ENCODE assay signal across 15 cellular contexts in the genomic region with DNA sequence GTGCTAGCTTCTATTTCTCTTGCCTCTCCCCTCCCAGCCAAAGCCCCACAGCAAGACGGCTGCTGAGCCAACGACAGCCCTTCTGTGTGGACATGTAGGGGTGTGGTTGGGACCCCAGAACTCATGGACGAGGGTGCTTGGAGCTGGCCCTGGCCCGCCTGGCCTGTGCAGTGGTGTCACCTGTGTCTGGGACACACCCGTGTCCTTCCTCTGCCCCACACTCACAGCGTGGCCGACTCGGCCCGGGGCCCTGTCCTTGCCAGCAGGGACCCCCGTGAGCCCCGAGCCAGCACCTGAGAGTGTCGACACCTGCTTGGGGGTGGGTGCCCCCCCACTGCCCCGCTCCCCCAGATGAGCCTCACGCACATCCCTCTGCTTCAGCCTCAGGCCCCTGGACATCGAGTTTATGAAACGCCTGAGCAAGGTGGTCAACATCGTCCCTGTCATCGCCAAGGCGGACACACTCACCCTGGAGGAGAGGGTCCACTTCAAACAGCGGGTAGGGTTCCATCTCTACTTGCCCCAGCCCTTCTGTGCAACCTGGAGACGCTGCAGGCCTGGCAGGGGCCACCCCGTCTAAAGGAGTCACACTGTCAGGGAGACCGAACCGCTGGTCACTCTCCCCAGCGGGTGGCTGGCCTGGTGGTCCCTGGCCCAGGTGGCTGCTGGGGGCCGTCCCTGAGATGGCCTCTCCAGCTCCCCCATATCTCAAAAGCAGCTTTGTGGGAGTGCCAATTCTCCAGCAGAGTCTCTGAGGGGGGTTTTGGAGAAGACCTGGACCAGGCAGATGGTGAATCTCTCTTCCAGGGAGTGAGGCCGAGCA.
DNase-seq lines count a peak whose midpoint lies in the region; ATAC-seq and TF ChIP-seq lines count a peak whose summit lies in the region.
"Had no signal": no experiment of that assay in that cellular context is flagged by ENCODE, and none has a peak within 500 bp of the region (broad histone marks: within the 10 kb centered on the region; RNA-seq: fewer than 3 reads in every experiment).

No MANE protein-coding gene starts in this region.

- DNase-seq in RWPE2 (ENCODE audit: low spot score) (peak; percentile 65), left cardiac atrium (peak; percentile 18), prostate gland (ENCODE audit: low spot score) (no peak), NCI-H2196 (lab: John Stamatoyannopoulos, UW; ENCODE audit: unreplicated experiment) (no peak), T1000 (lab: John Stamatoyannopoulos, UW) (no peak), DMS 273 treated with DMSO at 0.1 percent for 48 hours (lab: John Stamatoyannopoulos, UW) (no peak)
- DNase-seq: activated CD8-positive, alpha-beta memory T cell treated with anti-CD3 and anti-CD28 coated beads for 24 hours; activated naive CD4-positive, alpha-beta T cell treated with anti-CD3 and anti-CD28 coated beads for 36 hours; DMS153; NCI-H2171; stimulated activated CD4-positive, alpha-beta T cell treated with anti-CD3 and anti-CD28 coated beads, Interleukin-12 subunit alpha, Interleukin-12 subunit beta, amount 100 ng/mL, for 4 hours had no signal

- WGBS in prostate gland = 85% methylated on average over 26 of the region's 27 CpGs

- H3K9ac ChIP-seq in BLaER1 treated with 17β-estradiol and CSF1 and Interleukin-3, amounts not matched to agents 10 nM and 100 nM = peak overlapping the region in 6 of 11 experiments; percentile 7 to 48 (median 18); a peak in 4 of 22 replicates

- peak overlapping the region in 9 of 11 experiments; percentile 48 to 81 (median 72); a peak in 16 of 22 replicates for H3K4me2 ChIP-seq in BLaER1 treated with 17β-estradiol and CSF1 and Interleukin-3, amounts not matched to agents 10 nM and 100 nM

- peaks cover 85 to 99% (median 98%) of the 10 kb centered on the region in 11 experiments for H3K36me3 ChIP-seq in BLaER1 treated with 17β-estradiol and CSF1 and Interleukin-3, amounts not matched to agents 10 nM and 100 nM
- H3K36me3 ChIP-seq in RWPE2 (ENCODE audit: low read depth) (peaks cover 74% of the 10 kb centered on the region), prostate gland (peaks cover 6 to 7% of the 10 kb centered on the region in 2 donors)

- TF ChIP-seq POLR2A in prostate gland (IDR thresholded peaks at IDR 0.05) = no peak

- H3K27ac ChIP-seq in BLaER1 treated with 17β-estradiol and CSF1 and Interleukin-3, amounts not matched to agents 10 nM and 100 nM = peak overlapping the region in 1 of 11 experiments; percentile 5; a peak in 2 of 22 replicates
- no peak overlapping the region for H3K27ac ChIP-seq in RWPE2 (ENCODE audit: poor library complexity, severe bottlenecking)
- H3K27ac ChIP-seq in prostate gland = peak overlapping the region; percentile 39 to 44
- H3K27ac ChIP-seq: neutrophil, suprapubic skin had no signal

- TF ChIP-seq CTCF in RWPE2 (IDR thresholded peaks at IDR 0.05; ENCODE audit: poor library complexity, severe bottlenecking) (no peak), prostate gland (IDR thresholded peaks at IDR 0.05) (no peak)

- no peaks in the 10 kb centered on the region for H3K27me3 ChIP-seq in BLaER1 treated with 17β-estradiol and CSF1 and Interleukin-3, amounts not matched to agents 10 nM and 100 nM
- no peaks in the 10 kb centered on the region for H3K27me3 ChIP-seq in RWPE2 (ENCODE audit: insufficient read depth, poor library complexity, severe bottlenecking)
- H3K27me3 ChIP-seq in prostate gland (replicated peaks; ENCODE audit: insufficient read depth) = no peaks in the 10 kb centered on the region
- H3K27me3 ChIP-seq: neutrophil, suprapubic skin had no signal

- peaks cover 44 to 100% (median 95%) of the 10 kb centered on the region in 10 experiments for H3K4me1 ChIP-seq in BLaER1 treated with 17β-estradiol and CSF1 and Interleukin-3, amounts not matched to agents 10 nM and 100 nM
- H3K4me1 ChIP-seq in RWPE2 (ENCODE audit: insufficient read depth, poor library complexity, severe bottlenecking) (no peaks in the 10 kb centered on the region), prostate gland (replicated peaks) (peaks cover 7% of the 10 kb centered on the region)

- no peak overlapping the region for H3K4me3 ChIP-seq in BLaER1 treated with 17β-estradiol and CSF1 and Interleukin-3, amounts not matched to agents 10 nM and 100 nM
- H3K4me3 ChIP-seq in RWPE2 (ENCODE audit: severe bottlenecking) (no peak overlapping the region), prostate gland (no peak overlapping the region)
- H3K4me3 ChIP-seq: suprapubic skin had no signal

- intact Hi-C loops in left cardiac atrium (cut with DNase I) = loop anchor here in 1 of 2 donors (5.0 kb wide), 1 partner anchor 58 kb away; no protein-coding TSS in a partner anchor
- intact Hi-C loops in prostate gland (cut with DNase I) = loop anchor here (1.0 to 10.0 kb wide), 2 partner anchors 18 to 406 kb away; no protein-coding TSS in a partner anchor

- ATAC-seq in RWPE2 (ENCODE audit: low read depth) = no peak
- ATAC-seq in left cardiac atrium = peak in 1 of 2 donors; percentile 1
- ATAC-seq in HG03159 (IDR thresholded peaks at IDR 0.05; ENCODE audit: unreplicated experiment) = no peak

- peaks cover 79 to 100% (median 92%) of the 10 kb centered on the region in 11 experiments for H4K20me1 ChIP-seq in BLaER1 treated with 17β-estradiol and CSF1 and Interleukin-3, amounts not matched to agents 10 nM and 100 nM

- no peaks in the 10 kb centered on the region for H3K9me3 ChIP-seq in BLaER1 treated with 17β-estradiol and CSF1 and Interleukin-3, amounts not matched to agents 10 nM and 100 nM (replicated peaks in 1 of 11)
- H3K9me3 ChIP-seq in RWPE2 (ENCODE audit: severe bottlenecking) = no peaks in the 10 kb centered on the region
- no peaks in the 10 kb centered on the region for H3K9me3 ChIP-seq in prostate gland
- H3K9me3 ChIP-seq: neutrophil, suprapubic skin had no signal

Comparison
In these comparisons a context has a peak if more than half of its experiments do, and no peak if none do; other contexts are left out.
1. DNase-seq: peak in RWPE2 (single experiment) and left cardiac atrium (single experiment); none in prostate gland (single experiment), NCI-H2196 (single experiment), T1000 (single experiment) and DMS 273 treated with DMSO at 0.1 percent for 48 hours (single experiment).